Comparison of ENCODE assay signal across 3 cellular contexts in genomic region chr20:9081423-9081966, GRCh38.
TF ChIP-seq lines count a peak whose summit lies in the region.

No MANE protein-coding gene starts in this region.

TF ChIP-seq in IMR-90, 13 proteins besides CTCF, POLR2A, EP300 and RAD21:
- TF ChIP-seq MAFK (IDR thresholded peaks at IDR 0.05; ENCODE audit: low read depth, low read length) (peak; percentile 87), USF2 (IDR thresholded peaks at IDR 0.05; ENCODE audit: low read depth, low read length) (no peak)

TF ChIP-seq in H1, 55 proteins besides CTCF, POLR2A, EP300 and RAD21:
- TF ChIP-seq TCF12 (IDR thresholded peaks at IDR 0.05; ENCODE audit: low read depth, low read length) (no peak), MAFK (IDR thresholded peaks at IDR 0.05; ENCODE audit: low read depth, low read length) (peak; percentile 36; the same call in 1 of the 2 replicates)

TF ChIP-seq in HEK293T, 16 proteins besides CTCF, POLR2A, EP300 and RAD21:
- TF ChIP-seq HDGF (IDR thresholded peaks at IDR 0.05; ENCODE audit: borderline replicate concordance) (no peak), BHLHE40 (IDR thresholded peaks at IDR 0.05; ENCODE audit: borderline replicate concordance) (no peak), PKNOX1 (IDR thresholded peaks at IDR 0.05) (no peak), L3MBTL2 (conservative IDR thresholded peaks at IDR 0.05) (no peak), CTBP1 (IDR thresholded peaks at IDR 0.05; ENCODE audit: borderline replicate concordance) (no peak), FOXA1 (IDR thresholded peaks at IDR 0.05) (no peak), SP1 (IDR thresholded peaks at IDR 0.05) (no peak), FOXK2 (IDR thresholded peaks at IDR 0.05) (no peak), NFRKB (IDR thresholded peaks at IDR 0.05) (no peak), FOXM1 (IDR thresholded peaks at IDR 0.05; ENCODE audit: borderline replicate concordance) (no peak)
